Comparison of ENCODE assay signal across 13 cellular contexts in the genomic region with DNA sequence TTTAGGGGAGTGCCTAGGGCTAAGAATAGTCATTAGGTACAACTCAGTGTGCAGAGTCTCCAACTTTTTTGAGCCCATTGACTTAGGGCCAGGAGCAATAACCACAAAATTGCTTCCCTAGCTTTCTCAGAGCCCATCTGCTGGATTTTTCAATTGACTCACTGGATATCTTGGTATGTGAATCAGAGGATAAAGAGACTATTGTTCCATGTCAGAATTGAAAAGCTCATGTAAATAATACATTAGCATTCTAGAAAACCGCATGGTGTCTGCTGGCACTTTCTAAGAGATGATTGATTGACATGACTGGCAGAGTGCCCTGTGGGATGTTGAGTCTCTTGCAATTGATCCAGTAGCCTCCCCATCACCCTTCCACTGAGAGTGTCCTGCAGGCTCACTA.
DNase-seq lines count a peak whose midpoint lies in the region; ATAC-seq, FAIRE-seq and TF ChIP-seq lines count a peak whose summit lies in the region.
"Had no signal": no experiment of that assay in that cellular context is flagged by ENCODE, and none has a peak within 500 bp of the region (broad histone marks: within the 10 kb centered on the region; RNA-seq: fewer than 3 reads in every experiment).

No MANE protein-coding gene starts in this region.

- H3K27ac Mint-ChIP-seq in Calu3 (ENCODE audit: unreplicated experiment), result no peak overlapping the region
- H3K27ac Mint-ChIP-seq in astrocyte (ENCODE audit: unreplicated experiment), result peak overlapping the region; percentile 53
- H3K27ac Mint-ChIP-seq: immature natural killer cell, T-helper 17 cell had no signal

- intact Hi-C loops in Calu3 (cut with micrococcal nuclease; ENCODE audit: unreplicated experiment), result loop anchor here (5.0 to 10.0 kb wide), 2 partner anchors 35 to 317 kb away; no protein-coding TSS in a partner anchor

- no TSS peak for BruUV-seq in Calu3 (replicated peaks; lab: Mats Ljungman, UMichigan)

- H3K4me3 Mint-ChIP-seq in Calu3 (ENCODE audit: low read depth, unreplicated experiment) (no peak overlapping the region), astrocyte (ENCODE audit: unreplicated experiment) (no peak overlapping the region)
- H3K4me3 Mint-ChIP-seq: immature natural killer cell, T-helper 17 cell had no signal

- no peak overlapping the region for H2AFZ ChIP-seq in astrocyte (ENCODE audit: low read depth, low read length)

- peak overlapping the region; percentile 58 for H3K27ac ChIP-seq in astrocyte (ENCODE audit: low read depth, low read length)
- H3K27ac ChIP-seq: suprapubic skin had no signal

- peak; percentile 76 for FAIRE-seq in astrocyte (lab: Jason Lieb, UNC)

- no peaks in the 10 kb centered on the region for H3K9me3 ChIP-seq in astrocyte (ENCODE audit: insufficient read depth, low read depth, low read length)
- H3K9me3 ChIP-seq: suprapubic skin had no signal

- peaks cover 7% of the 10 kb centered on the region for H3K36me3 Mint-ChIP-seq in Calu3 (ENCODE audit: insufficient read depth, unreplicated experiment)
- no peaks in the 10 kb centered on the region for H3K36me3 Mint-ChIP-seq in astrocyte (ENCODE audit: low read depth, unreplicated experiment)

- TF ChIP-seq CTCF in Calu3 (IDR thresholded peaks at IDR 0.05; ENCODE audit: unreplicated experiment) (no peak), astrocyte (IDR thresholded peaks at IDR 0.05; ENCODE audit: insufficient read depth, low read depth, low read length) (no peak)

- no peaks in the 10 kb centered on the region for H3K27me3 ChIP-seq in astrocyte (ENCODE audit: insufficient read depth, low read length)
- H3K27me3 ChIP-seq: suprapubic skin had no signal

- no peak for ATAC-seq in GM18861 (IDR thresholded peaks at IDR 0.05; ENCODE audit: unreplicated experiment)
- ATAC-seq: T-helper 17 cell had no signal

- H3K9me3 Mint-ChIP-seq in Calu3 (ENCODE audit: low read depth, unreplicated experiment) (no peaks in the 10 kb centered on the region), astrocyte (ENCODE audit: unreplicated experiment) (peaks cover 6% of the 10 kb centered on the region)

- peak overlapping the region; percentile 59 for H3K4me2 ChIP-seq in astrocyte (ENCODE audit: low read length)

- DNase-seq in Calu3 (peak; percentile 84), LHCN-M2 (ENCODE audit: low read depth) (peak; percentile 97), astrocyte (ENCODE audit: low read depth) (peak; percentile 98), kidney tubule cell (ENCODE audit: low spot score) (peak; percentile 95), NCI-H1436 (lab: John Stamatoyannopoulos, UW) (no peak), OCI-M2 (lab: John Stamatoyannopoulos, UW; ENCODE audit: unreplicated experiment) (no peak)
- DNase-seq in stimulated activated CD4-positive, alpha-beta T cell treated with anti-CD3 and anti-CD28 coated beads, Interleukin-4, amount 100 ng/mL, for 24 hours, result no peak
- DNase-seq: activated CD8-positive, alpha-beta memory T cell treated with anti-CD3 and anti-CD28 coated beads for 24 hours; COR-L47; immature natural killer cell; T-helper 17 cell had no signal

- CTCF ChIA-PET in Calu3 (lab: Charles Lee), result interaction anchor here (0.5 to 1.4 kb wide), 3 partner anchors 318 to 769 kb away, joined by 3 to 5 read pairs (median 4); no protein-coding TSS in a partner anchor

- peaks cover 15% of the 10 kb centered on the region for H3K4me1 ChIP-seq in astrocyte (ENCODE audit: insufficient read depth, low read length)
- H3K4me1 ChIP-seq: suprapubic skin had no signal

- no peak overlapping the region for H3K9ac ChIP-seq in astrocyte (ENCODE audit: low read length)

- H3K4me1 Mint-ChIP-seq in Calu3 (ENCODE audit: low read depth, unreplicated experiment) (peaks cover 32% of the 10 kb centered on the region), astrocyte (ENCODE audit: low read depth, unreplicated experiment) (peaks cover 9% of the 10 kb centered on the region)
- H3K4me1 Mint-ChIP-seq: immature natural killer cell, T-helper 17 cell had no signal

- no peaks in the 10 kb centered on the region for H3K36me3 ChIP-seq in astrocyte (ENCODE audit: insufficient read depth, low read length)

- no peak overlapping the region for H3K4me3 ChIP-seq in astrocyte (ENCODE audit: insufficient read depth, low read depth, low read length)
- H3K4me3 ChIP-seq: suprapubic skin had no signal

- no peaks in the 10 kb centered on the region for H3K79me2 ChIP-seq in astrocyte (ENCODE audit: insufficient read depth, low read length)

- no peaks in the 10 kb centered on the region for H4K20me1 ChIP-seq in astrocyte (ENCODE audit: insufficient read depth, low read length)

- H3K27me3 Mint-ChIP-seq in Calu3 (ENCODE audit: unreplicated experiment) (no peaks in the 10 kb centered on the region), astrocyte (ENCODE audit: low read depth, unreplicated experiment) (no peaks in the 10 kb centered on the region)
- H3K27me3 Mint-ChIP-seq: T-helper 17 cell had no signal

Comparison
In these comparisons a context has a peak if more than half of its experiments do, and no peak if none do; other contexts are left out.
1. DNase-seq: peak in Calu3 (single experiment), LHCN-M2 (single experiment), astrocyte (single experiment) and kidney tubule cell (single experiment); none in stimulated activated CD4-positive, alpha-beta T cell treated with anti-CD3 and anti-CD28 coated beads, Interleukin-4, amount 100 ng/mL, for 24 hours (single experiment), NCI-H1436 (single experiment) and OCI-M2 (single experiment).